Comparison of ENCODE assay signal across 10 cellular contexts in genomic region chr10:101780187-101780817, GRCh38. TPM values are rescaled to one million over a fixed set of nuclear protein-coding genes. Genes with fewer than 3 reads are reported as not detected.
DNase-seq lines count a peak whose midpoint lies in the region; ATAC-seq, FAIRE-seq and TF ChIP-seq lines count a peak whose summit lies in the region.
"Had no signal": no experiment of that assay in that cellular context is flagged by ENCODE, and none has a peak within 500 bp of the region (broad histone marks: within the 10 kb centered on the region; RNA-seq: fewer than 3 reads in every experiment).

No MANE protein-coding gene starts in this region.

- peaks cover 34% of the 10 kb centered on the region for H3K23me2 ChIP-seq in H1 (ENCODE audit: low read depth, low read length)

- no peaks in the 10 kb centered on the region for H3K9me3 ChIP-seq in CD8-positive, alpha-beta T cell (ENCODE audit: low read length)
- no peaks in the 10 kb centered on the region for H3K9me3 ChIP-seq in H1 (ENCODE audit: insufficient read depth in 2 of 2, low read depth in 1 of 2, low read length in 1 of 2)
- no peaks in the 10 kb centered on the region for H3K9me3 ChIP-seq in neutrophil

- no peak overlapping the region for H4K5ac ChIP-seq in H1 (ENCODE audit: insufficient read length, low read depth, low read length)

- H2BK12ac ChIP-seq in H1 (ENCODE audit: low read depth, low read length) = no peak overlapping the region

- peaks cover 15% of the 10 kb centered on the region for H3K36me3 Mint-ChIP-seq in CD8-positive, alpha-beta T cell

- ATAC-seq in CD8-positive, alpha-beta T cell = no peak
- ATAC-seq in GM18511 (IDR thresholded peaks at IDR 0.05; ENCODE audit: unreplicated experiment) (no peak), GM18519 (IDR thresholded peaks at IDR 0.05; ENCODE audit: low FRiP score, unreplicated experiment) (no peak), GM19452 (IDR thresholded peaks at IDR 0.05; ENCODE audit: unreplicated experiment) (no peak)

- peak overlapping the region; percentile 88 for H2BK15ac ChIP-seq in H1 (ENCODE audit: low read length)

- DNase-seq in CD8-positive, alpha-beta T cell = no peak
- DNase-seq in H1 (ENCODE audit: low read depth in 1 of 2, low spot score in 2 of 2) = no peak
- DNase-seq in activated CD4-positive, alpha-beta T cell treated with anti-CD3 and anti-CD28 coated beads for 4 hours = no peak
- DNase-seq: NCI-H1105 had no signal

- TF ChIP-seq CTCF in CD8-positive, alpha-beta T cell (IDR thresholded peaks at IDR 0.05) = peak; percentile 9
- no peak for TF ChIP-seq CTCF in KMS-11 (conservative IDR thresholded peaks at IDR 0.05; ENCODE audit: low read depth, low read length)
- TF ChIP-seq CTCF in H1 (IDR thresholded peaks at IDR 0.05; ENCODE audit: control extremely low read depth in 1 of 3, insufficient read depth in 1 of 3, low read depth in 1 of 3, low read length in 3 of 3) = no peak
- no peak for TF ChIP-seq CTCF in neutrophil (IDR thresholded peaks at IDR 0.05)

- no peak for FAIRE-seq in H1 (lab: Jason Lieb, UNC)

- no peak overlapping the region for H2BK20ac ChIP-seq in H1 (ENCODE audit: low read length)

- no peak overlapping the region for H3K27ac Mint-ChIP-seq in CD8-positive, alpha-beta T cell

- no peak overlapping the region for H2AFZ ChIP-seq in KMS-11 (ENCODE audit: low read depth)
- no peak overlapping the region for H2AFZ ChIP-seq in H1 (ENCODE audit: low read length)

- H3K4me3 ChIP-seq in CD8-positive, alpha-beta T cell (ENCODE audit: low read depth, low read length) = peak overlapping the region; percentile 64
- no peak overlapping the region for H3K4me3 ChIP-seq in KMS-11 (IDR thresholded peaks at IDR 0.05; ENCODE audit: insufficient read depth, low read depth, low read length)
- peak overlapping the region in 3 of 4 experiments; percentile 11 to 60 (median 23); a peak in 4 of 8 replicates for H3K4me3 ChIP-seq in H1 (ENCODE audit: extremely low read depth in 1 of 4, insufficient read depth in 2 of 4, low read depth in 3 of 4, low read length in 4 of 4)
- peak overlapping the region; percentile 43 to 55 for H3K4me3 ChIP-seq in neutrophil (ENCODE audit: low read depth in 1 of 2, low read length in 1 of 2)

- no peak overlapping the region for H3K23ac ChIP-seq in H1 (ENCODE audit: insufficient read length)

- no peak for TF ChIP-seq RAD21 in H1 (IDR thresholded peaks at IDR 0.05 in 1 of 2, conservative IDR thresholded peaks at IDR 0.05 in 1 of 2; ENCODE audit: low read depth in 2 of 2, low read length in 2 of 2)

- no peak overlapping the region for H3K56ac ChIP-seq in H1 (replicated peaks; ENCODE audit: insufficient read length, low read depth, low read length)

- H2BK5ac ChIP-seq in H1 (ENCODE audit: low read depth, low read length) = no peak overlapping the region

- peaks cover 30% of the 10 kb centered on the region for H3K27me3 ChIP-seq in CD8-positive, alpha-beta T cell (ENCODE audit: insufficient read depth, low read length)
- H3K27me3 ChIP-seq in KMS-11 (ENCODE audit: insufficient read depth, low read depth) (peaks cover 2% of the 10 kb centered on the region; the same call in 1 of the 2 replicates), H1 (replicated peaks in 1 of 4; ENCODE audit: control insufficient read depth in 3 of 4, extremely low read depth in 1 of 4, insufficient read depth in 3 of 4, low read length in 3 of 4) (peaks cover 29 to 42% (median 35%) of the 10 kb centered on the region in 4 experiments), neutrophil (peaks cover 63% of the 10 kb centered on the region)

- peak overlapping the region; percentile 64 for H3K4me2 ChIP-seq in KMS-11
- peak overlapping the region; percentile 91 to 95 for H3K4me2 ChIP-seq in H1 (ENCODE audit: insufficient read depth in 1 of 2, low read depth in 2 of 2, low read length in 2 of 2)

- no peak overlapping the region for H4K91ac ChIP-seq in H1 (replicated peaks; ENCODE audit: insufficient read length, low read length)

- CTCF ChIA-PET in CD8-positive, alpha-beta T cell (lab: Charles Lee) = interaction anchor here (0.8 to 4.3 kb wide), 15 partner anchors 8 to 566 kb away, joined by 3 to 28 read pairs (median 9); partner anchors contain the start of gene OGA
- CTCF ChIA-PET in H1 (lab: Charles Lee; ENCODE audit: partially characterized antibody) = interaction anchor here (0.8 to 9.8 kb wide), 50 partner anchors 9 to 566 kb away, joined by 3 to 246 read pairs (median 6); partner anchors contain the start of genes FBXW4, KCNIP2 and OGA

- H2AK5ac ChIP-seq in H1 (ENCODE audit: low read depth, low read length) = no peak overlapping the region

- no peak overlapping the region for H2BK120ac ChIP-seq in H1 (replicated peaks; ENCODE audit: low read depth, low read length)

- H3K4ac ChIP-seq in H1 (replicated peaks; ENCODE audit: insufficient read length, low read depth, low read length) = no peak overlapping the region

- peaks cover 68% of the 10 kb centered on the region for H3K4me1 Mint-ChIP-seq in CD8-positive, alpha-beta T cell (ENCODE audit: low read depth)

- no peak for TF ChIP-seq POLR2A in H1 (IDR thresholded peaks at IDR 0.05; ENCODE audit: control extremely low read depth in 1 of 2, low read depth in 2 of 2, low read length in 2 of 2)

- peaks cover 53% of the 10 kb centered on the region for H3K4me1 ChIP-seq in CD8-positive, alpha-beta T cell (ENCODE audit: insufficient read depth, low read length)
- H3K4me1 ChIP-seq in KMS-11 (ENCODE audit: low read depth, poor library complexity, severe bottlenecking) (peaks cover 31% of the 10 kb centered on the region), H1 (replicated peaks in 1 of 4; ENCODE audit: control insufficient read depth in 3 of 4, insufficient read depth in 4 of 4, low read length in 3 of 4) (peaks cover 4 to 38% (median 21%) of the 10 kb centered on the region in 4 experiments), neutrophil (ENCODE audit: control insufficient read depth in 1 of 2, insufficient read depth in 1 of 2, low read depth in 1 of 2, low read length in 1 of 2) (peaks cover 33 to 34% of the 10 kb centered on the region in 2 experiments)

- no peak overlapping the region for H3K18ac ChIP-seq in H1 (ENCODE audit: extremely low read depth, low read length)

- POLR2A ChIA-PET in CD8-positive, alpha-beta T cell (lab: Charles Lee) = interaction anchor here (1.8 kb wide), 1 partner anchor 38 kb away, joined by 8 read pairs; the partner anchor contains the start of gene OGA
- POLR2A ChIA-PET in H1 (lab: Charles Lee; ENCODE audit: partially characterized antibody) = interaction anchor here (1.1 to 9.1 kb wide), 5 partner anchors 11 to 182 kb away, joined by 4 to 66 read pairs (median 6); partner anchors contain the start of gene OGA

- H4K8ac ChIP-seq in H1 (ENCODE audit: extremely low read depth, insufficient read depth, low read length) = no peak overlapping the region

- intact Hi-C loops in CD8-positive, alpha-beta T cell (cut with DNase I, micrococcal nuclease) = loop anchor here (1.0 to 10.0 kb wide), 12 partner anchors 52 to 618 kb away; partner anchors contain the start of genes BTRC (in 2 of the 2), DPCD (in 1 of the 2), KCNIP2 (in 1 of the 2) and POLL (in 1 of the 2)

- H3K79me2 ChIP-seq in KMS-11 (ENCODE audit: insufficient read depth, low read depth) (no peaks in the 10 kb centered on the region), H1 (ENCODE audit: control insufficient read depth in 1 of 2, insufficient read depth in 2 of 2, low read length in 2 of 2) (peaks cover 0 to 8% of the 10 kb centered on the region in 2 experiments; a peak in 1 of 4 replicates)

- peaks cover 21% of the 10 kb centered on the region for H3K27me3 Mint-ChIP-seq in CD8-positive, alpha-beta T cell (ENCODE audit: low read depth)

- peaks cover 7% of the 10 kb centered on the region for H3K79me1 ChIP-seq in H1 (ENCODE audit: low read depth, low read length)

- WGBS in H1 (ENCODE audit: extremely low coverage in 1 of 2, insufficient coverage in 1 of 2, insufficient read length in 1 of 2, insufficient replicate concordance in 2 of 2, low coverage in 1 of 2, low lambda C conversion rate in 2 of 2, missing lambda C conversion rate in 1 of 2), 2 experiments = 43% methylated on average over 14 of the region's 17 CpGs; no CpG with 5 or more reads in 1 of the 2 experiments

- H3K9me3 Mint-ChIP-seq in CD8-positive, alpha-beta T cell = no peaks in the 10 kb centered on the region

- H3K36me3 ChIP-seq in CD8-positive, alpha-beta T cell (ENCODE audit: insufficient read depth, low read length) = no peaks in the 10 kb centered on the region
- no peaks in the 10 kb centered on the region for H3K36me3 ChIP-seq in KMS-11 (ENCODE audit: insufficient read depth)
- H3K36me3 ChIP-seq in H1 (ENCODE audit: control insufficient read depth in 2 of 4, insufficient read depth in 4 of 4, low read length in 3 of 4) = no peaks in the 10 kb centered on the region; a peak in 2 of 8 replicates
- H3K36me3 ChIP-seq in neutrophil = peaks cover 31% of the 10 kb centered on the region

- H3K4me3 Mint-ChIP-seq in CD8-positive, alpha-beta T cell = peak overlapping the region; percentile 76

- H3K9ac ChIP-seq in KMS-11 = no peak overlapping the region
- no peak overlapping the region; a peak in 1 of 7 replicates for H3K9ac ChIP-seq in H1 (replicated peaks in 1 of 4; ENCODE audit: extremely low read depth in 1 of 4, low read depth in 3 of 4, low read length in 3 of 4)

- H3K27ac ChIP-seq in CD8-positive, alpha-beta T cell (ENCODE audit: low read depth, low read length) = no peak overlapping the region
- H3K27ac ChIP-seq in KMS-11 (no peak overlapping the region), H1 (ENCODE audit: low read depth, low read length) (no peak overlapping the region), neutrophil (no peak overlapping the region)

- TF ChIP-seq EP300 in H1 (IDR thresholded peaks at IDR 0.05; ENCODE audit: borderline replicate concordance in 1 of 2, low read depth in 2 of 2, low read length in 2 of 2) = no peak

- no peak overlapping the region for H3K14ac ChIP-seq in H1 (ENCODE audit: insufficient read length)

- H4K20me1 ChIP-seq in KMS-11 (ENCODE audit: insufficient read depth) (no peaks in the 10 kb centered on the region), H1 (replicated peaks in 1 of 2; ENCODE audit: control insufficient read depth in 1 of 2, insufficient read depth in 2 of 2, low read length in 2 of 2) (peaks cover 15 to 29% of the 10 kb centered on the region in 2 experiments)

RNA-seq across cellular contexts. Expression of gene NPM3, which starts 2.9 kb away (rescaled TPM):
- total RNA-seq in CD8-positive, alpha-beta T cell = 10 to 100 TPM; 21.1 to 25.1 TPM
- 175 and 177 TPM in 2 replicates for total RNA-seq in H1 (2021; fragmentation: NEBNext Ultra II Directional; extraction: Animal tissue kit (Norgen Biotek cat#: 25700))
- polyA plus RNA-seq in H1 (2011; rRNA removed) = 127 and 218 TPM in 2 replicates
- polyA plus RNA-seq in H1 (2011; cell fraction: cytosol; rRNA removed) = 212 TPM
- polyA plus RNA-seq in H1 (2011; cell fraction: nucleus; rRNA removed) = 161 TPM
- polyA plus RNA-seq in H1 (2012, experiment 1 of 2) = 128 to 179 TPM (median 167 TPM) in 4 replicates
- polyA plus RNA-seq in H1 (2012, experiment 2 of 2) = 207 TPM
- 148 TPM for polyA plus RNA-seq in H1 (2013, experiment 1 of 2)
- polyA plus RNA-seq in H1 (2013, experiment 2 of 2) = 152 TPM
- 65.5 and 89.5 TPM in 2 replicates for polyA minus RNA-seq in H1 (2011; rRNA and poly(A)+ RNA removed)
- polyA minus RNA-seq in H1 (2011; cell fraction: cytosol; rRNA and poly(A)+ RNA removed) = 40.7 TPM
- 29.7 TPM for polyA minus RNA-seq in H1 (2011; cell fraction: nucleus; rRNA and poly(A)+ RNA removed)

RNA-seq across cellular contexts. Expression of gene FGF8, which starts 4.4 kb away (rescaled TPM):
- total RNA-seq in CD8-positive, alpha-beta T cell = not detected
- total RNA-seq in H1 (2021; fragmentation: NEBNext Ultra II Directional; extraction: Animal tissue kit (Norgen Biotek cat#: 25700)) = 3.9 and 4.1 TPM in 2 replicates
- 1.1 and 1.7 TPM in 2 replicates for polyA plus RNA-seq in H1 (2011; rRNA removed)
- polyA plus RNA-seq in H1 (2011; cell fraction: cytosol; rRNA removed) = 1.5 TPM
- 2.1 TPM for polyA plus RNA-seq in H1 (2011; cell fraction: nucleus; rRNA removed)
- 1.0 to 2.0 TPM (median 1.2 TPM) in 4 replicates for polyA plus RNA-seq in H1 (2012, experiment 1 of 2)
- 0.62 TPM for polyA plus RNA-seq in H1 (2012, experiment 2 of 2)
- 2.9 TPM for polyA plus RNA-seq in H1 (2013, experiment 1 of 2)
- polyA plus RNA-seq in H1 (2013, experiment 2 of 2) = 3.8 TPM
- polyA minus RNA-seq in H1 (2011; rRNA and poly(A)+ RNA removed) = 0.98 and 1.4 TPM in 2 replicates
- polyA minus RNA-seq in H1 (2011; cell fraction: cytosol; rRNA and poly(A)+ RNA removed) = not detected
- 1.4 TPM for polyA minus RNA-seq in H1 (2011; cell fraction: nucleus; rRNA and poly(A)+ RNA removed)
- total RNA-seq: mononuclear cell had no signal

RNA-seq across cellular contexts. Expression of gene OGA, which starts 37.9 kb away (rescaled TPM):
- total RNA-seq in CD8-positive, alpha-beta T cell = 100 to 1,000 TPM; 356 to 394 TPM
- 104 and 107 TPM in 2 replicates for total RNA-seq in H1 (2021; fragmentation: NEBNext Ultra II Directional; extraction: Animal tissue kit (Norgen Biotek cat#: 25700))
- 18.5 and 31.2 TPM in 2 replicates for polyA plus RNA-seq in H1 (2011; rRNA removed)
- polyA plus RNA-seq in H1 (2011; cell fraction: cytosol; rRNA removed) = 52.9 TPM
- 24.2 TPM for polyA plus RNA-seq in H1 (2011; cell fraction: nucleus; rRNA removed)
- 61.6 to 114 TPM (median 70.9 TPM) in 4 replicates for polyA plus RNA-seq in H1 (2012, experiment 1 of 2)
- polyA plus RNA-seq in H1 (2012, experiment 2 of 2) = 5.0 TPM
- 47.3 TPM for polyA plus RNA-seq in H1 (2013, experiment 1 of 2)
- polyA plus RNA-seq in H1 (2013, experiment 2 of 2) = 43.2 TPM
- polyA minus RNA-seq in H1 (2011; rRNA and poly(A)+ RNA removed) = 74.1 and 83.4 TPM in 2 replicates
- 56.7 TPM for polyA minus RNA-seq in H1 (2011; cell fraction: cytosol; rRNA and poly(A)+ RNA removed)
- polyA minus RNA-seq in H1 (2011; cell fraction: nucleus; rRNA and poly(A)+ RNA removed) = 59.1 TPM
